In genomic region chr12:71685312-71685906, GRCh38 we compare ENCODE assay signal across 1 cellular context.
TF ChIP-seq lines count a peak whose summit lies in the region.

No MANE protein-coding gene starts in this region.

TF ChIP-seq in GM12878, 131 proteins besides CTCF, POLR2A, EP300 and RAD21:
- TF ChIP-seq ASH2L (IDR thresholded peaks at IDR 0.05; ENCODE audit: borderline replicate concordance, low read depth) = no peak
- TF ChIP-seq E2F4 (IDR thresholded peaks at IDR 0.05; ENCODE audit: low read depth, low read length) = no peak
- TF ChIP-seq POU2F2 (IDR thresholded peaks at IDR 0.05; ENCODE audit: borderline replicate concordance, low read depth, low read length) = no peak
- peak; percentile 89 for TF ChIP-seq MLLT1 (IDR thresholded peaks at IDR 0.05)
- TF ChIP-seq ATF7 (IDR thresholded peaks at IDR 0.05; ENCODE audit: low read depth) = no peak
TF ChIP-seq in GM12878: peak in this region for 1.
